Comparison of ENCODE assay signal across 36 cellular contexts in the genomic region with DNA sequence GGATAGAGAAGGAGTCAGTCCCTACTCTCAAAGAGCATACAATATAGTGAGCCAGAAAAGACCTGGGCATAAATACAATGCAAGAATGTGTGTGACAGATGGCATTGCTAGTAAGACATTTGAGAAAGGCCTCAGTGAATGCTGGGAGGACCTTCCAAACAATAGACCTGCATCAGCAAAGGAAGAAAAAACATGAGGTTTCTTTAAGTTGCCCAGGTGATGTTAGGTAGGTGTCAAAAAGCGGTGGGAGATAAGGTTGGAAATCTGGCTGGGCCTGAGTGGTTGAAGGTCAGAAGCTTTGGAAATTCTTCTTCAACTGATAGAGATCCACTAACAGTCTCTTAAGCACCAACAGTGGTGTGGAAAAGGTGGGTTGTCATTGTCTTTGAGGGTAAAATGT.
"Had no signal": no experiment of that assay in that cellular context is flagged by ENCODE, and none has a peak within 500 bp of the region (broad histone marks: within the 10 kb centered on the region; RNA-seq: fewer than 3 reads in every experiment).

No MANE protein-coding gene starts in this region.

- H3K27me3 ChIP-seq: adrenal gland, ascending aorta, cardiac muscle cell had no signal

- H3K27ac Mint-ChIP-seq: activated B cell treated with CpG ODN at 0.5 μM for 24 hours; activated CD4-positive, alpha-beta memory T cell treated with anti-CD3 and anti-CD28 coated beads for 36 hours; activated CD4-positive, alpha-beta T cell treated with anti-CD3 and anti-CD28 coated beads, Interleukin-2, amount 10 ng/mL, durations not matched to agents 24 days and 14 days; activated CD8-positive, alpha-beta T cell treated with anti-CD3 and anti-CD28 coated beads for 36 hours; activated naive CD4-positive, alpha-beta T cell treated with anti-CD3 and anti-CD28 coated beads for 36 hours; activated naive CD4-positive, alpha-beta T cell treated with anti-CD3 and anti-CD28 coated beads, Interleukin-2, amount 50 U/mL, for 72 hours; activated naive CD8-positive, alpha-beta T cell treated with anti-CD3 and anti-CD28 coated beads for 36 hours; activated T-cell treated with anti-CD3 and anti-CD28 coated beads, Interleukin-2, amount 50 U/mL, for 72 hours; activated T-helper 1 cell treated with anti-CD3 and anti-CD28 coated beads, Interleukin-12 subunit alpha, Interleukin-12 subunit beta, Interleukin-2, Interleukin-4 antibody, amounts not matched to agents 30 ng/mL and 10 ng/mL and 1 ng/mL, durations not matched to agents 14 hours and 24 hours and 36 hours; activated T-helper 17 cell treated with anti-CD3 and anti-CD28 coated beads, Interleukin-2, amount 50 U/mL, for 72 hours; brain; T-helper 1 cell treated with Interleukin-12 subunit alpha and Interleukin-12 subunit beta and Interleukin-4 antibody, amounts not matched to agents 30 μg/mL and 1 μg/mL, for 36 hours; T-helper 2 cell treated with Interferon-gamma antibody and Interleukin-4, amounts not matched to agents 5 μg/mL and 100 μg/mL, for 36 hours had no signal

- H3K36me3 ChIP-seq: adrenal gland, ascending aorta, cardiac muscle cell had no signal

- ATAC-seq: activated CD8-positive, alpha-beta T cell treated with anti-CD3 and anti-CD28 coated beads for 36 hours; activated naive CD4-positive, alpha-beta T cell treated with anti-CD3 and anti-CD28 coated beads, Interleukin-2, amount 50 U/mL, for 72 hours; activated T-cell treated with anti-CD3 and anti-CD28 coated beads, Interleukin-2, amount 50 U/mL, for 4 hours; activated T-cell treated with anti-CD3 and anti-CD28 coated beads, Interleukin-2, amount 50 U/mL, for 72 hours; activated T-helper 17 cell treated with anti-CD3 and anti-CD28 coated beads, Interleukin-2, amount 50 U/mL, for 72 hours had no signal

- H3K9me3 Mint-ChIP-seq: activated B cell treated with CpG ODN at 0.5 μM for 24 hours; activated CD4-positive, alpha-beta memory T cell treated with anti-CD3 and anti-CD28 coated beads for 36 hours; activated CD8-positive, alpha-beta T cell treated with anti-CD3 and anti-CD28 coated beads for 36 hours; activated naive CD4-positive, alpha-beta T cell treated with anti-CD3 and anti-CD28 coated beads for 36 hours; activated naive CD4-positive, alpha-beta T cell treated with anti-CD3 and anti-CD28 coated beads, Interleukin-2, amount 50 U/mL, for 72 hours; activated naive CD8-positive, alpha-beta T cell treated with anti-CD3 and anti-CD28 coated beads for 36 hours; activated T-cell treated with anti-CD3 and anti-CD28 coated beads, Interleukin-2, amount 50 U/mL, for 4 hours; activated T-helper 1 cell treated with anti-CD3 and anti-CD28 coated beads, Interleukin-12 subunit alpha, Interleukin-12 subunit beta, Interleukin-2, Interleukin-4 antibody, amounts not matched to agents 30 ng/mL and 10 ng/mL and 1 ng/mL, durations not matched to agents 14 hours and 24 hours and 36 hours; activated T-helper 17 cell treated with anti-CD3 and anti-CD28 coated beads, Interleukin-2, amount 50 U/mL, for 72 hours; brain; central memory CD8-positive, alpha-beta T cell; T-helper 1 cell treated with Interleukin-12 subunit alpha and Interleukin-12 subunit beta and Interleukin-4 antibody, amounts not matched to agents 30 μg/mL and 1 μg/mL, for 36 hours; T-helper 2 cell treated with Interferon-gamma antibody and Interleukin-4, amounts not matched to agents 5 μg/mL and 100 μg/mL, for 36 hours had no signal

- H3K4me3 ChIP-seq: adrenal gland, ascending aorta, cardiac muscle cell had no signal

- H3K9me3 ChIP-seq: adrenal gland, ascending aorta had no signal

- H3K4me3 Mint-ChIP-seq: activated B cell treated with CpG ODN at 0.5 μM for 24 hours; activated CD4-positive, alpha-beta memory T cell treated with anti-CD3 and anti-CD28 coated beads for 36 hours; activated CD4-positive, alpha-beta T cell treated with anti-CD3 and anti-CD28 coated beads, Interleukin-2, amount 10 ng/mL, durations not matched to agents 24 days and 14 days; activated CD8-positive, alpha-beta T cell treated with anti-CD3 and anti-CD28 coated beads for 36 hours; activated naive CD4-positive, alpha-beta T cell treated with anti-CD3 and anti-CD28 coated beads for 36 hours; activated naive CD8-positive, alpha-beta T cell treated with anti-CD3 and anti-CD28 coated beads for 36 hours; activated T-cell treated with anti-CD3 and anti-CD28 coated beads, Interleukin-2, amount 50 U/mL, for 4 hours; activated T-cell treated with anti-CD3 and anti-CD28 coated beads, Interleukin-2, amount 50 U/mL, for 72 hours; activated T-helper 1 cell treated with anti-CD3 and anti-CD28 coated beads, Interleukin-12 subunit alpha, Interleukin-12 subunit beta, Interleukin-2, Interleukin-4 antibody, amounts not matched to agents 30 ng/mL and 10 ng/mL and 1 ng/mL, durations not matched to agents 14 hours and 24 hours and 36 hours; activated T-helper 17 cell treated with anti-CD3 and anti-CD28 coated beads, Interleukin-2, amount 50 U/mL, for 72 hours; brain; central memory CD8-positive, alpha-beta T cell; T-helper 1 cell treated with Interleukin-12 subunit alpha and Interleukin-12 subunit beta and Interleukin-4 antibody, amounts not matched to agents 30 μg/mL and 1 μg/mL, for 36 hours; T-helper 2 cell treated with Interferon-gamma antibody and Interleukin-4, amounts not matched to agents 5 μg/mL and 100 μg/mL, for 36 hours had no signal

- H3K27ac ChIP-seq: adrenal gland, ascending aorta, cardiac muscle cell, VCaP had no signal

- H3K36me3 Mint-ChIP-seq: activated CD4-positive, alpha-beta memory T cell treated with anti-CD3 and anti-CD28 coated beads for 36 hours; activated naive CD4-positive, alpha-beta T cell treated with anti-CD3 and anti-CD28 coated beads, Interleukin-2, amount 50 U/mL, for 72 hours had no signal

- H3K4me1 Mint-ChIP-seq: activated B cell treated with CpG ODN at 0.5 μM for 24 hours; activated CD4-positive, alpha-beta T cell treated with anti-CD3 and anti-CD28 coated beads, Interleukin-2, amount 10 ng/mL, durations not matched to agents 24 days and 14 days; activated naive CD8-positive, alpha-beta T cell treated with anti-CD3 and anti-CD28 coated beads for 36 hours; activated T-helper 17 cell treated with anti-CD3 and anti-CD28 coated beads, Interleukin-2, amount 50 U/mL, for 72 hours; central memory CD8-positive, alpha-beta T cell had no signal

- H3K27me3 Mint-ChIP-seq: activated B cell treated with CpG ODN at 0.5 μM for 24 hours; activated CD4-positive, alpha-beta memory T cell treated with anti-CD3 and anti-CD28 coated beads for 36 hours; activated CD4-positive, alpha-beta T cell treated with anti-CD3 and anti-CD28 coated beads, Interleukin-2, amount 10 ng/mL, durations not matched to agents 24 days and 14 days; activated CD8-positive, alpha-beta T cell treated with anti-CD3 and anti-CD28 coated beads for 36 hours; activated naive CD8-positive, alpha-beta T cell treated with anti-CD3 and anti-CD28 coated beads for 36 hours; activated T-helper 17 cell treated with anti-CD3 and anti-CD28 coated beads, Interleukin-2, amount 50 U/mL, for 72 hours; central memory CD8-positive, alpha-beta T cell had no signal

- DNase-seq: activated B cell treated with CpG ODN at 0.5 μM for 24 hours; activated CD4-positive, alpha-beta memory T cell treated with anti-CD3 and anti-CD28 coated beads for 36 hours; activated CD4-positive, alpha-beta T cell treated with anti-CD3 and anti-CD28 coated beads for 4 hours; activated CD4-positive, alpha-beta T cell treated with anti-CD3 and anti-CD28 coated beads, Interleukin-2, amount 10 ng/mL, durations not matched to agents 24 days and 14 days; activated CD4-positive, alpha-beta T cell treated with anti-CD3 and anti-CD28 coated beads, Interleukin-2, amount 50 U/mL, for 1 hour; activated CD4-positive, alpha-beta T cell treated with anti-CD3 and anti-CD28 coated beads, Interleukin-2, amount 50 U/mL, for 4 hours; activated CD4-positive, CD25-positive, alpha-beta regulatory T cell treated with anti-CD3 and anti-CD28 coated beads, Interleukin-2, amount 50 U/mL, for 72 hours; activated CD8-positive, alpha-beta memory T cell treated with anti-CD3 and anti-CD28 coated beads, Interleukin-2, amount 50 U/mL, for 4 hours; activated CD8-positive, alpha-beta T cell treated with anti-CD3 and anti-CD28 coated beads for 36 hours; activated effector memory CD4-positive, alpha-beta T cell treated with anti-CD3 and anti-CD28 coated beads, Interleukin-2, amount 50 U/mL, for 16 hours; activated gamma-delta T cell treated with Interleukin-2 at 50 U/mL for 16 hours; activated naive CD4-positive, alpha-beta T cell; activated naive CD4-positive, alpha-beta T cell treated with anti-CD3 and anti-CD28 coated beads for 36 hours; activated naive CD4-positive, alpha-beta T cell treated with anti-CD3 and anti-CD28 coated beads, Interleukin-2, amount 50 U/mL, for 16 hours; activated naive CD8-positive, alpha-beta T cell treated with anti-CD3 and anti-CD28 coated beads for 36 hours; activated T-cell treated with anti-CD3 and anti-CD28 coated beads for 4 hours; activated T-cell treated with anti-CD3 and anti-CD28 coated beads, Interleukin-2, amount 50 U/mL, for 1 hour; activated T-cell treated with anti-CD3 and anti-CD28 coated beads, Interleukin-2, amount 50 U/mL, for 4 hours; activated T-cell treated with anti-CD3 and anti-CD28 coated beads, Interleukin-2, amount 50 U/mL, for 72 hours; adrenal gland; amniotic stem cell; caudate nucleus; cerebellar nuclear complex; T-helper 1 cell; T-helper 2 cell; T-helper 9 cell had no signal
